ENCODE assay signal across 34 cellular contexts in the genomic region with DNA sequence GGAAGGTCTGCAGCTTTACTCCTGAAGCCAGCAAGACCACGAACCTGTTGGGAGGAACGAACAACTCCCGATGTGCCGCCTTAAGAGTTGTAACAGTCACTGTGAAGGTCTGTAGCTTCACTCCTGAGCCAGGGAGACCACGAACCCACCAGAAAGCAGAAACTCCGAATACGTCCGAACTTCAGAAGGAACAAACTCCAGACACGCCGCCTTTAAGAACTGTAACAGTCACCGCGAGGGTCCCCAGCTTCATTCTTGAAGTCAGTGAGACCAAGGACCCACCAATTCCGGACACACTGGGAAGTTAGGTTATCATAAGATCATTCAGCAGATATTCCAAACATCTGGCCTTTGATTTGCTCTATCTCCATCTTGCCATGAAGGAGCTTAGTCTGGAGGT.
"Had no signal": no experiment of that assay in that cellular context is flagged by ENCODE, and none has a peak within 500 bp of the region (broad histone marks: within the 10 kb centered on the region; RNA-seq: fewer than 3 reads in every experiment).

No MANE protein-coding gene starts in this region.

- DNase-seq: Karpas-422, Kasumi-1, MG63, MM.1S, MV-4-11, NCI-H1048, NCI-H1092, NCI-H1092 treated with DMSO at 0.1 percent for 48 hours, NCI-H1105, NCI-H1105 treated with DMSO at 0.1 percent for 48 hours, NCI-H1417, NCI-H1417 treated with DMSO at 0.1 percent for 48 hours, NCI-H1436, NCI-H1436 treated with DMSO at 0.1 percent for 48 hours, NCI-H146, NCI-H1694, NCI-H1694 treated with DMSO at 0.1 percent for 48 hours, NCI-H187, NCI-H187 treated with DMSO at 0.1 percent for 48 hours, NCI-H1930, NCI-H2029, NCI-H2029 treated with DMSO at 0.1 percent for 48 hours, NCI-H2081, NCI-H2081 treated with DMSO at 0.1 percent for 48 hours, NCI-H2107, NCI-H2171, NCI-H2171 treated with DMSO at 0.1 percent for 48 hours, NCI-H2227 treated with DMSO at 0.1 percent for 48 hours, NCI-H226, NCI-H345, NCI-H446, NCI-H446 treated with DMSO at 0.1 percent for 48 hours, NCI-H510A, NCI-H510A treated with DMSO at 0.1 percent for 48 hours had no signal

- H3K36me3 ChIP-seq: MG63 had no signal

- H3K4me3 ChIP-seq: MG63 had no signal

- H3K27me3 ChIP-seq: MG63 had no signal
